1 cellular context compared by ENCODE assay signal in the genomic region with DNA sequence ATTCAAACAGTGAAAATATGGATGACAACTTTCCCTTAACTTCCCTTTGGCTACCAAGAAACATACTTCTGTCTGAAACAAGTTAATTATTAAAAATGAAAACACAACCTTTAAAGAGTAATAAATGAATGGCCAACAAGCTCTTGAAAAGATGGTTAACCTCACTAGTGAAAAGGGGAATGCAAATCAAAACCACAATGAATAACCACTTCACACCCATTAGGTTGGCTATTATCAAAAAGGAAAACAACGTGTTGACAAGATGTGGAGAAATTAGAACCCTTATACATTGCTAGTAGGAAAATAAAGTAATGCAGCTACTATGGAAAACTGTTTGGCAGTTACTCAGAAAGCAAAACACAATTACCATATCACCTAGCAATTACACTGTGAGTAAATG.
A peak's percentile ranks its signal among the peaks of the same experiment; 100 is the strongest.
TF ChIP-seq lines count a peak whose summit lies in the region.

No MANE protein-coding gene starts in this region.

TF ChIP-seq in GM12878, 131 proteins besides CTCF, POLR2A, EP300 and RAD21 (continued from another document and continues in another):
- TF ChIP-seq LARP7 (IDR thresholded peaks at IDR 0.05) (no peak), GABPA (IDR thresholded peaks at IDR 0.05; ENCODE audit: low read depth) (no peak), MYC (IDR thresholded peaks at IDR 0.05; ENCODE audit: insufficient read depth, insufficient read length, insufficient replicate concordance, low read length, severe bottlenecking) (no peak), ZBTB40 (IDR thresholded peaks at IDR 0.05; ENCODE audit: borderline replicate concordance) (no peak), NFYA (IDR thresholded peaks at IDR 0.05; ENCODE audit: borderline replicate concordance, low read depth, low read length) (no peak), BACH1 (IDR thresholded peaks at IDR 0.05; ENCODE audit: borderline replicate concordance) (peak; percentile 35; the same call in 1 of the 2 replicates), POLR2AphosphoS2 (IDR thresholded peaks at IDR 0.05; ENCODE audit: low read depth, low read length) (no peak), YY1 (IDR thresholded peaks at IDR 0.05; ENCODE audit: low read depth, low read length) (no peak), POLR2AphosphoS5 (IDR thresholded peaks at IDR 0.05; ENCODE audit: low read length) (no peak), IKZF1 (conservative IDR thresholded peaks at IDR 0.05) (peak; percentile 75), PML (IDR thresholded peaks at IDR 0.05; ENCODE audit: low read length) (no peak), MEF2B (IDR thresholded peaks at IDR 0.05; ENCODE audit: partially characterized antibody, poor library complexity, severe bottlenecking) (peak; percentile 70), SPI1 (IDR thresholded peaks at IDR 0.05; ENCODE audit: borderline replicate concordance, insufficient read depth, low read depth, low read length) (no peak), ATF3 (IDR thresholded peaks at IDR 0.05; ENCODE audit: borderline replicate concordance, extremely low read depth, low read depth, low read length) (no peak), CHD4 (IDR thresholded peaks at IDR 0.05) (no peak), NR2F1 (conservative IDR thresholded peaks at IDR 0.05) (peak; percentile 65), KLF5 (IDR thresholded peaks at IDR 0.05; ENCODE audit: partially characterized antibody) (no peak), BCL11A (IDR thresholded peaks at IDR 0.05; ENCODE audit: low read depth, low read length) (peak; percentile 79), HDAC6 (IDR thresholded peaks at IDR 0.05; ENCODE audit: unreplicated experiment) (no peak), HDAC2 (IDR thresholded peaks at IDR 0.05) (no peak), RCOR1 (conservative IDR thresholded peaks at IDR 0.05; ENCODE audit: low read depth, low read length) (no peak), TCF3 (IDR thresholded peaks at IDR 0.05; ENCODE audit: borderline replicate concordance, insufficient read depth, low read depth, low read length) (no peak), SMAD5 (IDR thresholded peaks at IDR 0.05; ENCODE audit: low read depth) (no peak), FOXK2 (IDR thresholded peaks at IDR 0.05) (no peak), PBX3 (IDR thresholded peaks at IDR 0.05; ENCODE audit: insufficient replicate concordance, low read depth, low read length) (no peak), POU2F2 (IDR thresholded peaks at IDR 0.05; ENCODE audit: borderline replicate concordance, low read depth, low read length) (peak; percentile 95), BCLAF1 (IDR thresholded peaks at IDR 0.05) (no peak), MEF2A (IDR thresholded peaks at IDR 0.05; ENCODE audit: insufficient read depth, low read depth, low read length) (0 out of 2 replicates have a peak, but pooled peaks have one; percentile 35), ETV6 (conservative IDR thresholded peaks at IDR 0.05 in 1 of 2, IDR thresholded peaks at IDR 0.05 in 1 of 2; ENCODE audit: borderline replicate concordance in 1 of 2, low read depth in 1 of 2) (no peak), SP1 (IDR thresholded peaks at IDR 0.05; ENCODE audit: low read depth, low read length) (no peak), IRF4 (IDR thresholded peaks at IDR 0.05; ENCODE audit: low read depth, low read length) (0 out of 2 replicates have a peak, but pooled peaks have one; percentile 22), CREB1 (IDR thresholded peaks at IDR 0.05; ENCODE audit: low read depth) (no peak), ZNF622 (IDR thresholded peaks at IDR 0.05) (no peak), PRDM15 (CRISPR knock-in tag; IDR thresholded peaks at IDR 0.05) (no peak)
- TF ChIP-seq, protein P1, sequence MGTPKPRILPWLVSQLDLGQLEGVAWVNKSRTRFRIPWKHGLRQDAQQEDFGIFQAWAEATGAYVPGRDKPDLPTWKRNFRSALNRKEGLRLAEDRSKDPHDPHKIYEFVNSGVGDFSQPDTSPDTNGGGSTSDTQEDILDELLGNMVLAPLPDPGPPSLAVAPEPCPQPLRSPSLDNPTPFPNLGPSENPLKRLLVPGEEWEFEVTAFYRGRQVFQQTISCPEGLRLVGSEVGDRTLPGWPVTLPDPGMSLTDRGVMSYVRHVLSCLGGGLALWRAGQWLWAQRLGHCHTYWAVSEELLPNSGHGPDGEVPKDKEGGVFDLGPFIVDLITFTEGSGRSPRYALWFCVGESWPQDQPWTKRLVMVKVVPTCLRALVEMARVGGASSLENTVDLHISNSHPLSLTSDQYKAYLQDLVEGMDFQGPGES (IDR thresholded peaks at IDR 0.05), result no peak
- TF ChIP-seq, protein P2, sequence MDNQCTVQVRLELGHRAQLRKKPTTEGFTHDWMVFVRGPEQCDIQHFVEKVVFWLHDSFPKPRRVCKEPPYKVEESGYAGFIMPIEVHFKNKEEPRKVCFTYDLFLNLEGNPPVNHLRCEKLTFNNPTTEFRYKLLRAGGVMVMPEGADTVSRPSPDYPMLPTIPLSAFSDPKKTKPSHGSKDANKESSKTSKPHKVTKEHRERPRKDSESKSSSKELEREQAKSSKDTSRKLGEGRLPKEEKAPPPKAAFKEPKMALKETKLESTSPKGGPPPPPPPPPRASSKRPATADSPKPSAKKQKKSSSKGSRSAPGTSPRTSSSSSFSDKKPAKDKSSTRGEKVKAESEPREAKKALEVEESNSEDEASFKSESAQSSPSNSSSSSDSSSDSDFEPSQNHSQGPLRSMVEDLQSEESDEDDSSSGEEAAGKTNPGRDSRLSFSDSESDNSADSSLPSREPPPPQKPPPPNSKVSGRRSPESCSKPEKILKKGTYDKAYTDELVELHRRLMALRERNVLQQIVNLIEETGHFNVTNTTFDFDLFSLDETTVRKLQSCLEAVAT (IDR thresholded peaks at IDR 0.05), result peak; percentile 91
- TF ChIP-seq, protein P3, sequence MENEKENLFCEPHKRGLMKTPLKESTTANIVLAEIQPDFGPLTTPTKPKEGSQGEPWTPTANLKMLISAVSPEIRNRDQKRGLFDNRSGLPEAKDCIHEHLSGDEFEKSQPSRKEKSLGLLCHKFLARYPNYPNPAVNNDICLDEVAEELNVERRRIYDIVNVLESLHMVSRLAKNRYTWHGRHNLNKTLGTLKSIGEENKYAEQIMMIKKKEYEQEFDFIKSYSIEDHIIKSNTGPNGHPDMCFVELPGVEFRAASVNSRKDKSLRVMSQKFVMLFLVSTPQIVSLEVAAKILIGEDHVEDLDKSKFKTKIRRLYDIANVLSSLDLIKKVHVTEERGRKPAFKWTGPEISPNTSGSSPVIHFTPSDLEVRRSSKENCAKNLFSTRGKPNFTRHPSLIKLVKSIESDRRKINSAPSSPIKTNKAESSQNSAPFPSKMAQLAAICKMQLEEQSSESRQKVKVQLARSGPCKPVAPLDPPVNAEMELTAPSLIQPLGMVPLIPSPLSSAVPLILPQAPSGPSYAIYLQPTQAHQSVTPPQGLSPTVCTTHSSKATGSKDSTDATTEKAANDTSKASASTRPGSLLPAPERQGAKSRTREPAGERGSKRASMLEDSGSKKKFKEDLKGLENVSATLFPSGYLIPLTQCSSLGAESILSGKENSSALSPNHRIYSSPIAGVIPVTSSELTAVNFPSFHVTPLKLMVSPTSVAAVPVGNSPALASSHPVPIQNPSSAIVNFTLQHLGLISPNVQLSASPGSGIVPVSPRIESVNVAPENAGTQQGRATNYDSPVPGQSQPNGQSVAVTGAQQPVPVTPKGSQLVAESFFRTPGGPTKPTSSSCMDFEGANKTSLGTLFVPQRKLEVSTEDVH (IDR thresholded peaks at IDR 0.05; ENCODE audit: low read depth, partially characterized antibody), result no peak
- TF ChIP-seq, protein P4, sequence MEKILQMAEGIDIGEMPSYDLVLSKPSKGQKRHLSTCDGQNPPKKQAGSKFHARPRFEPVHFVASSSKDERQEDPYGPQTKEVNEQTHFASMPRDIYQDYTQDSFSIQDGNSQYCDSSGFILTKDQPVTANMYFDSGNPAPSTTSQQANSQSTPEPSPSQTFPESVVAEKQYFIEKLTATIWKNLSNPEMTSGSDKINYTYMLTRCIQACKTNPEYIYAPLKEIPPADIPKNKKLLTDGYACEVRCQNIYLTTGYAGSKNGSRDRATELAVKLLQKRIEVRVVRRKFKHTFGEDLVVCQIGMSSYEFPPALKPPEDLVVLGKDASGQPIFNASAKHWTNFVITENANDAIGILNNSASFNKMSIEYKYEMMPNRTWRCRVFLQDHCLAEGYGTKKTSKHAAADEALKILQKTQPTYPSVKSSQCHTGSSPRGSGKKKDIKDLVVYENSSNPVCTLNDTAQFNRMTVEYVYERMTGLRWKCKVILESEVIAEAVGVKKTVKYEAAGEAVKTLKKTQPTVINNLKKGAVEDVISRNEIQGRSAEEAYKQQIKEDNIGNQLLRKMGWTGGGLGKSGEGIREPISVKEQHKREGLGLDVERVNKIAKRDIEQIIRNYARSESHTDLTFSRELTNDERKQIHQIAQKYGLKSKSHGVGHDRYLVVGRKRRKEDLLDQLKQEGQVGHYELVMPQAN (conservative IDR thresholded peaks at IDR 0.05), result no peak
